19 cellular contexts compared by ENCODE assay signal in genomic region chr1:71577451-71578131, GRCh38.
DNase-seq lines count a peak whose midpoint lies in the region; ATAC-seq and TF ChIP-seq lines count a peak whose summit lies in the region.
"Had no signal": no experiment of that assay in that cellular context is flagged by ENCODE, and none has a peak within 500 bp of the region (broad histone marks: within the 10 kb centered on the region; RNA-seq: fewer than 3 reads in every experiment).

No MANE protein-coding gene starts in this region.

- DNase-seq in IMR-90 = no peak
- DNase-seq in adipocyte (ENCODE audit: low read depth) = peak; percentile 71
- peak; percentile 59 for DNase-seq in fibroblast of peridontal ligament (ENCODE audit: extremely low read depth)
- peak; percentile 58 for DNase-seq in osteoblast (ENCODE audit: insufficient read length, low spot score, missing footprints)
- no peak for DNase-seq in NCI-H446 treated with DMSO at 0.1 percent for 48 hours (lab: John Stamatoyannopoulos, UW)
- no peak for DNase-seq in A673 (ENCODE audit: low spot score)
- DNase-seq: 8988T; C1 segment of cervical spinal cord; CD8-positive, alpha-beta T cell; DMS 273 treated with DMSO at 0.1 percent for 48 hours; DMS79; EL; GDM1; GOT3; HFFc6 had no signal

- H2BK5ac ChIP-seq in IMR-90 (ENCODE audit: low read depth, low read length, poor library complexity, severe bottlenecking) = no peak overlapping the region

- H4K20me1 ChIP-seq in IMR-90 (ENCODE audit: insufficient read depth, low read length) (no peaks in the 10 kb centered on the region), osteoblast (ENCODE audit: insufficient read depth, low read length) (no peaks in the 10 kb centered on the region)

- H3K9ac ChIP-seq in IMR-90 (ENCODE audit: low read depth, low read length) (no peak overlapping the region), adipocyte (ENCODE audit: low read length) (no peak overlapping the region)

- no peak overlapping the region for H4K91ac ChIP-seq in IMR-90 (ENCODE audit: insufficient read depth, low read depth, low read length)

- H3K36me3 ChIP-seq in IMR-90 (ENCODE audit: control insufficient read depth, insufficient read depth, low read length) (no peaks in the 10 kb centered on the region), adipocyte (ENCODE audit: control insufficient read depth, insufficient read depth, low read length, severe bottlenecking) (no peaks in the 10 kb centered on the region), osteoblast (ENCODE audit: insufficient read depth, low read length) (no peaks in the 10 kb centered on the region), A673 (ENCODE audit: insufficient read depth, low read length, poor library complexity, severe bottlenecking) (no peaks in the 10 kb centered on the region)
- H3K36me3 ChIP-seq: HAP-1 had no signal

- H3K4me1 ChIP-seq in IMR-90 (ENCODE audit: control insufficient read depth, insufficient read depth, low read length) = no peaks in the 10 kb centered on the region
- peaks cover 9% of the 10 kb centered on the region for H3K4me1 ChIP-seq in adipocyte (ENCODE audit: control insufficient read depth, insufficient read depth, low read length)
- no peaks in the 10 kb centered on the region for H3K4me1 ChIP-seq in osteoblast (ENCODE audit: insufficient read depth, low read length)
- no peaks in the 10 kb centered on the region for H3K4me1 ChIP-seq in A673 (ENCODE audit: insufficient read depth, low read length, poor library complexity, severe bottlenecking)
- H3K4me1 ChIP-seq: A549, HAP-1 had no signal

- intact Hi-C loops in IMR-90 (cut with micrococcal nuclease) (no loop called here), A673 (cut with micrococcal nuclease; ENCODE audit: unreplicated experiment) (no loop called here)

- H2BK20ac ChIP-seq in IMR-90 (ENCODE audit: low read depth, low read length) = no peak overlapping the region

- H3K27me3 ChIP-seq in IMR-90 (ENCODE audit: control insufficient read depth, insufficient read depth, low read length) = no peaks in the 10 kb centered on the region
- no peaks in the 10 kb centered on the region for H3K27me3 ChIP-seq in adipocyte (replicated peaks; ENCODE audit: control insufficient read depth, insufficient read depth, low read length)
- no peaks in the 10 kb centered on the region for H3K27me3 ChIP-seq in osteoblast (ENCODE audit: insufficient read depth, low read length)
- H3K27me3 ChIP-seq in A673 (replicated peaks; ENCODE audit: insufficient read depth, low read depth, low read length, poor library complexity) = no peaks in the 10 kb centered on the region

- CTCF ChIA-PET in IMR-90 (lab: Yijun Ruan, JAX) (no interaction called here), A673 (lab: Charles Lee) (no interaction called here)

- no peak overlapping the region for H3K27ac ChIP-seq in IMR-90 (ENCODE audit: insufficient read depth, low read length)
- no peak overlapping the region for H3K27ac ChIP-seq in osteoblast (ENCODE audit: low read depth, low read length)
- H3K27ac ChIP-seq in A673 (ENCODE audit: low read depth, low read length, poor library complexity, severe bottlenecking) = no peak overlapping the region
- H3K27ac ChIP-seq: A549 had no signal

- no peak overlapping the region for H3K18ac ChIP-seq in IMR-90 (ENCODE audit: low read depth, low read length)

- H2BK15ac ChIP-seq in IMR-90 (ENCODE audit: low read depth, low read length) = no peak overlapping the region

- H3K4me2 ChIP-seq in IMR-90 (ENCODE audit: low read depth, low read length) = peak overlapping the region; percentile 64
- H3K4me2 ChIP-seq in osteoblast (ENCODE audit: insufficient read depth, low read length) = no peak overlapping the region
- H3K4me2 ChIP-seq: A549 had no signal

- no CpG with 5 or more reads among the region's 3 CpGs for WGBS in IMR-90 (ENCODE audit: extremely low coverage in 2 of 2, insufficient read length in 1 of 2), 2 experiments

- TF ChIP-seq POLR2A in IMR-90 (IDR thresholded peaks at IDR 0.05; ENCODE audit: low read depth, low read length) = no peak

- TF ChIP-seq CTCF in IMR-90 (conservative IDR thresholded peaks at IDR 0.05; ENCODE audit: low read depth, low read length) (no peak), osteoblast (IDR thresholded peaks at IDR 0.05; ENCODE audit: extremely low read depth, low read depth, low read length) (no peak), A673 (conservative IDR thresholded peaks at IDR 0.05; ENCODE audit: low read depth, low read length) (no peak)

- POLR2A ChIA-PET in IMR-90 (lab: Charles Lee; ENCODE audit: unreplicated experiment) = no interaction called here
- POLR2A ChIA-PET in A673 (lab: Charles Lee; ENCODE audit: low non-redundant PET) = no interaction called here

- in situ Hi-C loops in IMR-90 (cut with MboI; ENCODE audit: low sequenced_read_pairs) = no loop called here

- H3K4me3 ChIP-seq in IMR-90 (ENCODE audit: insufficient read depth, low read depth, low read length) (no peak overlapping the region), adipocyte (ENCODE audit: low read length) (no peak overlapping the region), osteoblast (ENCODE audit: insufficient read depth, low read length) (no peak overlapping the region), A673 (ENCODE audit: low read depth, low read length, poor library complexity, severe bottlenecking) (no peak overlapping the region)
- H3K4me3 ChIP-seq: A549, GM12878, HAP-1 had no signal

- BruUV-seq in IMR-90 (replicated peaks; lab: Mats Ljungman, UMichigan) (no TSS peak), A673 (replicated peaks; lab: Mats Ljungman, UMichigan) (no TSS peak)

- H4K5ac ChIP-seq in IMR-90 (ENCODE audit: low read depth, low read length) = no peak overlapping the region

- no peak overlapping the region for H3K23ac ChIP-seq in IMR-90 (ENCODE audit: low read depth, low read length)

- no peak overlapping the region for H2AK5ac ChIP-seq in IMR-90 (ENCODE audit: low read depth, low read length)

- TF ChIP-seq RAD21 in IMR-90 (IDR thresholded peaks at IDR 0.05; ENCODE audit: low read length) = no peak

- dilution Hi-C loops in IMR-90 (cut with HindIII; ENCODE audit: low sequenced_read_pairs, unreplicated experiment) = no loop called here

- H3K79me2 ChIP-seq in osteoblast (ENCODE audit: insufficient read depth, low read length) = no peaks in the 10 kb centered on the region

- no peaks in the 10 kb centered on the region for H3K79me1 ChIP-seq in IMR-90 (ENCODE audit: low read depth in 1 of 2, low read length in 2 of 2)

- H2AFZ ChIP-seq in IMR-90 (replicated peaks; ENCODE audit: low read length, poor library complexity) (no peak overlapping the region), osteoblast (ENCODE audit: low read length) (no peak overlapping the region)

- H3K56ac ChIP-seq in IMR-90 (ENCODE audit: extremely low read depth, insufficient read depth, low read length) = no peak overlapping the region

- no peak overlapping the region for H3K4ac ChIP-seq in IMR-90 (ENCODE audit: low read depth, low read length)

- H2AK9ac ChIP-seq in IMR-90 (replicated peaks; ENCODE audit: low read depth, low read length, poor library complexity) = no peak overlapping the region

- H3K9me3 ChIP-seq in IMR-90 (ENCODE audit: control insufficient read depth, insufficient read depth, low read length) (no peaks in the 10 kb centered on the region), adipocyte (ENCODE audit: control insufficient read depth, low read length) (no peaks in the 10 kb centered on the region), osteoblast (ENCODE audit: low read depth, low read length) (no peaks in the 10 kb centered on the region), A673 (ENCODE audit: low read depth, low read length, poor library complexity, severe bottlenecking) (no peaks in the 10 kb centered on the region)
- H3K9me3 ChIP-seq: A549, HAP-1 had no signal

- no peaks in the 10 kb centered on the region for H3K9me1 ChIP-seq in IMR-90 (ENCODE audit: insufficient read depth, low read length)

- H4K8ac ChIP-seq in IMR-90 (ENCODE audit: low read depth in 2 of 2, low read length in 2 of 2) = no peak overlapping the region

- no peak overlapping the region for H3K14ac ChIP-seq in IMR-90 (replicated peaks; ENCODE audit: low read depth, low read length)

- H2BK120ac ChIP-seq in IMR-90 (ENCODE audit: low read depth, low read length) = no peak overlapping the region

- ATAC-seq in IMR-90 (ENCODE audit: low read depth) = peak; percentile 49
- ATAC-seq in HG02763 (IDR thresholded peaks at IDR 0.05; ENCODE audit: unreplicated experiment) = no peak
- ATAC-seq: A549; CD8-positive, alpha-beta T cell; GM12878 had no signal

TF ChIP-seq in IMR-90, 13 proteins besides CTCF, POLR2A, EP300 and RAD21 (continues in another document):
- TF ChIP-seq ELK1 (IDR thresholded peaks at IDR 0.05; ENCODE audit: borderline replicate concordance, low read depth, low read length) (no peak), BHLHE40 (IDR thresholded peaks at IDR 0.05; ENCODE audit: low read depth, low read length) (no peak), RFX5 (IDR thresholded peaks at IDR 0.05; ENCODE audit: low read depth, low read length) (no peak), RCOR1 (IDR thresholded peaks at IDR 0.05; ENCODE audit: insufficient replicate concordance, low read length) (no peak), SMC3 (IDR thresholded peaks at IDR 0.05; ENCODE audit: low read depth, low read length) (no peak), FOS (IDR thresholded peaks at IDR 0.05; ENCODE audit: low read depth, low read length) (no peak), MAFK (IDR thresholded peaks at IDR 0.05; ENCODE audit: low read depth, low read length) (no peak), MXI1 (IDR thresholded peaks at IDR 0.05; ENCODE audit: borderline replicate concordance, low read depth, low read length) (no peak), MAZ (IDR thresholded peaks at IDR 0.05; ENCODE audit: borderline replicate concordance, low read depth, low read length) (no peak), NFE2L2 (IDR thresholded peaks at IDR 0.05; ENCODE audit: low read depth, low read length) (no peak), CHD1 (IDR thresholded peaks at IDR 0.05; ENCODE audit: low read depth, low read length) (no peak), USF2 (IDR thresholded peaks at IDR 0.05; ENCODE audit: low read depth, low read length) (no peak)

Comparison
In these comparisons a context has a peak if more than half of its experiments do, and no peak if none do; other contexts are left out.
1. DNase-seq: peak in adipocyte (single experiment), fibroblast of peridontal ligament (single experiment) and osteoblast (single experiment); none in IMR-90 (single experiment), NCI-H446 treated with DMSO at 0.1 percent for 48 hours (single experiment) and A673 (single experiment).